Comparison of ENCODE assay signal across 20 cellular contexts in the genomic region with DNA sequence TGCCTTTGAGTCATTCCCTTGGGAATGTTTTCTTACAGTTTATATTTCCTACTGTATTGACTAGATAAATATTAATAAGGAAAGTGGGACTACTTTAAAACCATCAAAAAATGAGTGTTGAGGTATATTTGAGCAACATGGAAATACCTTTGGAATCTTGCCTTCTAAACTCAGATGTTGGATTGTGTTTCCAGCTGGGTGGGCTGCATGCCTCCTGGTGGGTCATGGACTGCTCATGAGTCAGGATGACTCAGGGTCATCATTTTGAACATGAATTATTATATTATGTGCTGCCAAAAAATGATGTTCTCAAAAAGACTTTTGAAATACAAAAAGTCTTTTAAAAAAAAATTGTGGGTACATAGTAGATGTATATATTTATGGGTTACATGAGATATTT. TPM values are rescaled to one million over a fixed set of nuclear protein-coding genes. Genes with fewer than 3 reads are reported as not detected.
DNase-seq lines count a peak whose midpoint lies in the region; ATAC-seq and TF ChIP-seq lines count a peak whose summit lies in the region.
"Had no signal": no experiment of that assay in that cellular context is flagged by ENCODE, and none has a peak within 500 bp of the region (broad histone marks: within the 10 kb centered on the region; RNA-seq: fewer than 3 reads in every experiment).

No MANE protein-coding gene starts in this region.

- no peak for ATAC-seq in HG02763 (IDR thresholded peaks at IDR 0.05; ENCODE audit: unreplicated experiment)
- no peak for ATAC-seq in HG02973 (IDR thresholded peaks at IDR 0.05; ENCODE audit: unreplicated experiment)
- ATAC-seq: activated CD4-positive, alpha-beta T cell treated with anti-CD3 and anti-CD28 coated beads for 36 hours had no signal

- no peak overlapping the region for H3K4me3 ChIP-seq in neutrophil (ENCODE audit: low read depth in 1 of 2, low read length in 1 of 2)
- H3K4me3 ChIP-seq: spleen had no signal

- peak overlapping the region; percentile 91 for H3K27ac Mint-ChIP-seq in chondrocyte (ENCODE audit: unreplicated experiment)
- H3K27ac Mint-ChIP-seq: activated CD4-positive, alpha-beta T cell treated with anti-CD3 and anti-CD28 coated beads for 36 hours; H9 had no signal

- peaks cover 6% of the 10 kb centered on the region for H3K36me3 ChIP-seq in neutrophil
- H3K36me3 ChIP-seq: spleen had no signal

- no peak overlapping the region for H3K4me3 Mint-ChIP-seq in chondrocyte (ENCODE audit: unreplicated experiment)
- H3K4me3 Mint-ChIP-seq: activated CD4-positive, alpha-beta T cell treated with anti-CD3 and anti-CD28 coated beads for 36 hours; H9 had no signal

- H3K36me3 Mint-ChIP-seq in chondrocyte (ENCODE audit: low read depth) = no peaks in the 10 kb centered on the region

- H3K9me3 Mint-ChIP-seq in chondrocyte (ENCODE audit: low read depth) = peaks cover 5% of the 10 kb centered on the region

- peaks cover 52 to 57% of the 10 kb centered on the region in 2 experiments for H3K4me1 ChIP-seq in neutrophil (ENCODE audit: control insufficient read depth in 1 of 2, insufficient read depth in 1 of 2, low read depth in 1 of 2, low read length in 1 of 2)

- no peaks in the 10 kb centered on the region for H3K27me3 Mint-ChIP-seq in chondrocyte (ENCODE audit: low read depth)
- H3K27me3 Mint-ChIP-seq: activated CD4-positive, alpha-beta T cell treated with anti-CD3 and anti-CD28 coated beads for 36 hours; activated naive CD4-positive, alpha-beta T cell treated with anti-CD3 and anti-CD28 coated beads, Interleukin-2, amount 50 U/mL, for 24 hours had no signal

- H3K27me3 ChIP-seq in neutrophil = no peaks in the 10 kb centered on the region
- H3K27me3 ChIP-seq: BLaER1 treated with 17β-estradiol and CSF1 and Interleukin-3, amounts not matched to agents 10 nM and 100 nM; spleen had no signal

- TF ChIP-seq CTCF in chondrocyte (IDR thresholded peaks at IDR 0.05) = no peak
- no peak for TF ChIP-seq CTCF in neutrophil (IDR thresholded peaks at IDR 0.05)

- DNase-seq in HCEC 1CT (peak; percentile 91), RPMI7951 (ENCODE audit: low read depth) (peak; percentile 49), chondrocyte (ENCODE audit: low spot score) (no peak), C1 segment of cervical spinal cord (lab: John Stamatoyannopoulos, UW) (no peak), NCI-H524 treated with DMSO at 0.1 percent for 48 hours (lab: John Stamatoyannopoulos, UW) (no peak)
- DNase-seq: activated CD4-positive, alpha-beta T cell treated with anti-CD3 and anti-CD28 coated beads for 36 hours; DMS79; H9; islet precursor cell; NCI-H1930; NCI-H748 treated with DMSO at 0.1 percent for 48 hours; posterior cingulate gyrus; RPMI8226; spleen had no signal

- peak overlapping the region; percentile 6 for H3K27ac ChIP-seq in neutrophil
- H3K27ac ChIP-seq: HL-60 had no signal

- no peaks in the 10 kb centered on the region for H3K9me3 ChIP-seq in neutrophil
- H3K9me3 ChIP-seq: spleen had no signal

- H3K4me1 Mint-ChIP-seq in chondrocyte (ENCODE audit: low read depth) = peaks cover 76% of the 10 kb centered on the region

RNA-seq across cellular contexts. Expression of a gene that starts 41.1 kb away (rescaled TPM):
- total RNA-seq in RPMI7951 (2014; rRNA removed; shearing (Covaris generic)) = 24.5 and 25.4 TPM in 2 replicates
- 12.0 to 20.1 TPM (median 17.4 TPM) in 3 replicates for total RNA-seq in chondrocyte

RNA-seq across cellular contexts. Expression of a gene that starts 46.9 kb away (rescaled TPM):
- 42.4 and 52.0 TPM in 2 replicates for total RNA-seq in RPMI7951 (2014; rRNA removed; shearing (Covaris generic))
- total RNA-seq in chondrocyte = 27.6 to 34.8 TPM (median 32.7 TPM) in 3 replicates

Comparison
In these comparisons a context has a peak if more than half of its experiments do, and no peak if none do; other contexts are left out.
1. DNase-seq: peak in HCEC 1CT (single experiment) and RPMI7951 (single experiment); none in chondrocyte (single experiment), C1 segment of cervical spinal cord (0 of 14) and NCI-H524 treated with DMSO at 0.1 percent for 48 hours (single experiment).